ENCODE assay signal across 7 cellular contexts in genomic region chr19:13051581-13052165, GRCh38. TPM values are rescaled to one million over a fixed set of nuclear protein-coding genes. Genes with fewer than 3 reads are reported as not detected.
DNase-seq lines count a peak whose midpoint lies in the region; ATAC-seq and TF ChIP-seq lines count a peak whose summit lies in the region.

No MANE protein-coding gene starts in this region.

- no peak overlapping the region for H3K4me3 ChIP-seq in body of pancreas

- peaks cover 73% of the 10 kb centered on the region for H3K4me1 ChIP-seq in body of pancreas

- TF ChIP-seq CTCF in body of pancreas (IDR thresholded peaks at IDR 0.05), result peak in 1 of 7 experiments; percentile 16

- intact Hi-C loops in body of pancreas (cut with DNase I), result no loop called here

- no peaks in the 10 kb centered on the region for H3K9me3 ChIP-seq in body of pancreas

- DNase-seq in HCEC 1CT (peak; percentile 14), NCI-H2196 treated with DMSO at 0.1 percent for 48 hours (lab: John Stamatoyannopoulos, UW; ENCODE audit: unreplicated experiment) (peak; percentile 84), body of pancreas (peak; percentile 62 to 84 (median 73)), left lobe of liver (ENCODE audit: low spot score) (no peak)

- H3K36me3 ChIP-seq in body of pancreas (replicated peaks in 1 of 2; ENCODE audit: insufficient read depth in 1 of 2, low read depth in 2 of 2), result no peaks in the 10 kb centered on the region

- no peaks in the 10 kb centered on the region for H3K27me3 ChIP-seq in body of pancreas

- no peak for TF ChIP-seq POLR2A in body of pancreas (IDR thresholded peaks at IDR 0.05)

- ATAC-seq in body of pancreas, result peak; percentile 33
- ATAC-seq in left lobe of liver, result peak; percentile 59
- no peak for ATAC-seq in HG03025 (IDR thresholded peaks at IDR 0.05; ENCODE audit: low FRiP score, unreplicated experiment)
- no peak for ATAC-seq in HG03159 (IDR thresholded peaks at IDR 0.05; ENCODE audit: unreplicated experiment)

- 1% methylated on average over 23 of the region's 23 CpGs for WGBS in body of pancreas, 2 donors

- H3K27ac ChIP-seq in body of pancreas (peak overlapping the region; percentile 12 to 96 (median 91)), temporal lobe (ENCODE audit: low read depth, low read length) (peak overlapping the region; percentile 90)

RNA-seq across cellular contexts. Expression of gene LYL1, which starts 51.0 kb away (rescaled TPM):
- 1 to 10 TPM; 3.4 to 6.9 TPM for total RNA-seq in body of pancreas
- 1.5 TPM for total RNA-seq in left lobe of liver
- total RNA-seq in temporal lobe, result 1.2 TPM

RNA-seq across cellular contexts. Expression of gene NFIX, which starts 56.4 kb away (rescaled TPM):
- 10 to 100 TPM; 16.9 to 26.7 TPM for total RNA-seq in body of pancreas
- total RNA-seq in left lobe of liver, result 41.4 TPM
- 185 TPM for total RNA-seq in temporal lobe

Comparison
In these comparisons a context has a peak if more than half of its experiments do, and no peak if none do; other contexts are left out.
1. ATAC-seq: peak in body of pancreas (single experiment) and left lobe of liver (single experiment); none in HG03025 (single experiment) and HG03159 (single experiment).